8 cellular contexts compared by ENCODE assay signal in the genomic region with DNA sequence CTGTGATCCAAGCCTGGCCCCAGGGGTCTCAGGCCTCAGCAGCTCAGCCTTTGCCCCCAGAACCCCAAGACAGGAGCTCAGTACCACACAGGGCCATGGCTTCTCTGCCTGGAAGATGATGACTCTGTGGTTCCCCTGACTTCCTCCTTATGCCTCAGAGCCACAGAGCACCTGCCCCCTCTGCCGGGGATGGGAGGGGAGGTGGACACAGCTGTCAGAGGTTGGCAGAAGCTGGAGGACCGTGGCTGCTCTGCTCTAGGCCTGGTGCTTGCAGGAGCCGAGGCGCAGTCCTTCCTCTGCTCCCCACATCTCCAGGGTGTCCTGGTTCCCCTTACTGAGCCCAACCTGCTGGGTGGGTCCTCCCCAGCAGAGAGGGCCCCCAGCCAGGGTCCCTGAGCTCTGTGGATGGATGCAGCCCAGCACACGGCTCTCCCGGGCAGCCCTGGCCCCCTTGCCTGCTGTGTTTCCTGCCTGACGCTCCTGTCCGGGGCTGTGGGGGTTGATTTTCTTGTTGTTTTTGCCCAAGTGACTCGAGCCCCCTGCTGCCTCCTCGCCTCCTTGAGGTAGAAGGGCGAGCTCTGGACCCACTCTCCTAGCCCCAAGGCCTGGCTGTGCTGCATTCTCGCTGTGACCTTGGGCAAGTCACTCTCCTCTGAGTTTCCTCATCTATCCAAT. TPM values are rescaled to one million over a fixed set of nuclear protein-coding genes. Genes with fewer than 3 reads are reported as not detected.
DNase-seq lines count a peak whose midpoint lies in the region; ATAC-seq lines count a peak whose summit lies in the region.

No MANE protein-coding gene starts in this region.

- H3K36me3 Mint-ChIP-seq in activated naive CD4-positive, alpha-beta T cell treated with anti-CD3 and anti-CD28 coated beads, Interleukin-2, amount 50 U/mL, for 24 hours: peaks cover 2% of the 10 kb centered on the region

- H3K4me3 ChIP-seq in H7 (ENCODE audit: insufficient read depth, low read depth, low read length) (no peak overlapping the region), neuronal stem cell (ENCODE audit: low read length in 2 of 2) (no peak overlapping the region)

- H3K23ac ChIP-seq in neuronal stem cell (ENCODE audit: low read depth, low read length, poor library complexity): peak overlapping the region; percentile 78

- H3K18ac ChIP-seq in neuronal stem cell (ENCODE audit: low read length): peak overlapping the region; percentile 72

- H2AK5ac ChIP-seq in neuronal stem cell (ENCODE audit: low read depth, low read length): peak overlapping the region; percentile 41

- no peak overlapping the region for H2BK120ac ChIP-seq in neuronal stem cell (ENCODE audit: low read depth, low read length)

- no peak overlapping the region for H3K9ac ChIP-seq in neuronal stem cell (ENCODE audit: low read depth, low read length, poor library complexity)

- no peaks in the 10 kb centered on the region for H3K9me3 ChIP-seq in neuronal stem cell (replicated peaks in 1 of 2; ENCODE audit: control insufficient read depth in 2 of 2, insufficient read depth in 1 of 2, low read depth in 1 of 2, low read length in 2 of 2)

- H3K27ac ChIP-seq in neuronal stem cell (replicated peaks; ENCODE audit: low read length): no peak overlapping the region

- no peaks in the 10 kb centered on the region for H3K4me1 Mint-ChIP-seq in activated naive CD4-positive, alpha-beta T cell treated with anti-CD3 and anti-CD28 coated beads, Interleukin-2, amount 50 U/mL, for 24 hours

- no peak overlapping the region for H4K91ac ChIP-seq in neuronal stem cell (ENCODE audit: low read depth, low read length, poor library complexity)

- DNase-seq in CD1c-positive myeloid dendritic cell (ENCODE audit: extremely low spot score) (peak; percentile 32), H7 (peak; percentile 59), NCI-H774 (lab: John Stamatoyannopoulos, UW) (peak; percentile 9), neuronal stem cell (ENCODE audit: low spot score) (no peak), COLO829 (ENCODE audit: low spot score) (no peak), NCI-H2227 (lab: John Stamatoyannopoulos, UW; ENCODE audit: unreplicated experiment) (no peak)

- H3K27me3 Mint-ChIP-seq in activated naive CD4-positive, alpha-beta T cell treated with anti-CD3 and anti-CD28 coated beads, Interleukin-2, amount 50 U/mL, for 24 hours: no peaks in the 10 kb centered on the region

- peak overlapping the region; percentile 80 for H2AFZ ChIP-seq in neuronal stem cell (ENCODE audit: low read length)

- H3K14ac ChIP-seq in neuronal stem cell (ENCODE audit: low read length): peak overlapping the region; percentile 95

- no peak overlapping the region for H3K4me3 Mint-ChIP-seq in activated naive CD4-positive, alpha-beta T cell treated with anti-CD3 and anti-CD28 coated beads, Interleukin-2, amount 50 U/mL, for 24 hours

- no peak overlapping the region for H4K8ac ChIP-seq in neuronal stem cell (ENCODE audit: low read depth, low read length)

- peak overlapping the region; percentile 59 for H3K4ac ChIP-seq in neuronal stem cell (ENCODE audit: low read length)

- no peaks in the 10 kb centered on the region for H3K36me3 ChIP-seq in H7 (replicated peaks; ENCODE audit: control insufficient read depth, insufficient read depth, low read length)
- H3K36me3 ChIP-seq in neuronal stem cell (replicated peaks in 1 of 2; ENCODE audit: control insufficient read depth in 2 of 2, insufficient read depth in 2 of 2, low read length in 2 of 2): peaks cover 6 to 13% of the 10 kb centered on the region in 2 donors

- peak overlapping the region; percentile 46 for H2BK12ac ChIP-seq in neuronal stem cell (ENCODE audit: low read length)

- no CpG with 5 or more reads among the region's 12 CpGs for WGBS in neuronal stem cell (ENCODE audit: extremely low coverage in 2 of 2, insufficient read length in 2 of 2, insufficient replicate concordance in 1 of 2), 2 donors

- no peaks in the 10 kb centered on the region for H3K27me3 ChIP-seq in H7 (ENCODE audit: control insufficient read depth, insufficient read depth, low read length)
- H3K27me3 ChIP-seq in neuronal stem cell (ENCODE audit: control insufficient read depth in 3 of 3, insufficient read depth in 3 of 3, low read depth in 1 of 3, low read length in 3 of 3): peaks cover 0 to 11% (median 4%) of the 10 kb centered on the region in 3 experiments

- H2BK15ac ChIP-seq in neuronal stem cell (ENCODE audit: low read length): peak overlapping the region; percentile 69

- peaks cover 3% of the 10 kb centered on the region for H3K79me1 ChIP-seq in neuronal stem cell (ENCODE audit: low read depth, low read length)

- no peak overlapping the region for H3K4me2 ChIP-seq in neuronal stem cell (ENCODE audit: insufficient read depth, low read length, poor library complexity, severe bottlenecking)

- no peak for ATAC-seq in GM19455 (IDR thresholded peaks at IDR 0.05; ENCODE audit: unreplicated experiment)

- peak overlapping the region; percentile 25 for H2BK5ac ChIP-seq in neuronal stem cell (ENCODE audit: low read length)

- no peaks in the 10 kb centered on the region for H3K9me3 Mint-ChIP-seq in activated naive CD4-positive, alpha-beta T cell treated with anti-CD3 and anti-CD28 coated beads, Interleukin-2, amount 50 U/mL, for 24 hours

- H3K4me1 ChIP-seq in neuronal stem cell (ENCODE audit: control insufficient read depth in 2 of 2, insufficient read depth in 1 of 2, low read depth in 1 of 2, low read length in 2 of 2): peaks cover 24 to 40% of the 10 kb centered on the region in 2 donors

- peak overlapping the region; percentile 81 for H3K27ac Mint-ChIP-seq in activated naive CD4-positive, alpha-beta T cell treated with anti-CD3 and anti-CD28 coated beads, Interleukin-2, amount 50 U/mL, for 24 hours

RNA-seq across cellular contexts. Expression of a gene that starts 36.6 kb away (rescaled TPM):
- 0.21 and 1.3 TPM in 2 replicates for total RNA-seq in H7 (2014; rRNA removed; shearing (Covaris generic))
- polyA plus RNA-seq in neuronal stem cell (2013, experiment 1 of 2): 2.0 TPM
- polyA plus RNA-seq in neuronal stem cell (2013, experiment 2 of 2): 1.8 TPM

RNA-seq across cellular contexts. Expression of a gene that starts 39.4 kb away (rescaled TPM):
- total RNA-seq in H7 (2014; rRNA removed; shearing (Covaris generic)): 153 and 157 TPM in 2 replicates
- polyA plus RNA-seq in neuronal stem cell (2013, experiment 1 of 2): 251 TPM
- polyA plus RNA-seq in neuronal stem cell (2013, experiment 2 of 2): 239 TPM

Comparison
In these comparisons a context has a peak if more than half of its experiments do, and no peak if none do; other contexts are left out.
1. DNase-seq: peak in CD1c-positive myeloid dendritic cell (single experiment), H7 (single experiment) and NCI-H774 (single experiment); none in neuronal stem cell (single experiment), COLO829 (single experiment) and NCI-H2227 (single experiment).